Comparison of ENCODE assay signal across 25 cellular contexts in the genomic region with DNA sequence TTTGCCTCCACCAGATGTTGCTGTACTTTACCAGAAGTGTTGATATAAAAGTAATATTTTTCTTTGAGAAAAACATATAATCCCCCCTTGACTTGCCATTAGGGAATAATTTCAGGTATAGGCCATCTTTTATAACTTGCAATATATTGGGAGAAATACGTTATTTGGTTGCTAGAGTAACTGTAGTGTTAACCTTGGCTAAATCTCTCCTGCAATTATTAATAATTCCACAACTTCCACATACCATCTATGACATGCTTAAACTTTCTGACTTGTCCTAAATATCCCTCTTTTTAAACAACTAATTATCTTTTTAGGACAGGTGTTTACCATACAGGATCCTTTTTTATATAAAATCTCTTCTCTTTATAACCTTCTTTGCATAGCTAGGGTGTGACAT.
"Had no signal": no experiment of that assay in that cellular context is flagged by ENCODE, and none has a peak within 500 bp of the region (broad histone marks: within the 10 kb centered on the region; RNA-seq: fewer than 3 reads in every experiment).

No MANE protein-coding gene starts in this region.

- H3K4me3 Mint-ChIP-seq: activated CD4-positive, alpha-beta memory T cell treated with anti-CD3 and anti-CD28 coated beads for 36 hours; activated CD4-positive, alpha-beta T cell treated with anti-CD3 and anti-CD28 coated beads, Interleukin-2, amount 10 ng/mL, durations not matched to agents 7 days and 5 days; activated naive CD8-positive, alpha-beta T cell; activated T-cell treated with anti-CD3 and anti-CD28 coated beads, Interleukin-2, amount 50 U/mL, for 4 hours had no signal

- H3K27ac ChIP-seq: brain microvascular endothelial cell, cardiac muscle cell, SJCRH30, VCaP had no signal

- H3K9me3 ChIP-seq: SJCRH30 had no signal

- H3K36me3 ChIP-seq: brain microvascular endothelial cell, cardiac muscle cell, SJCRH30 had no signal

- ATAC-seq: activated T-cell treated with anti-CD3 and anti-CD28 coated beads, Interleukin-2, amount 50 U/mL, for 4 hours; Right ventricle myocardium inferior had no signal

- H3K27me3 Mint-ChIP-seq: activated CD4-positive, alpha-beta memory T cell treated with anti-CD3 and anti-CD28 coated beads for 36 hours; activated CD4-positive, alpha-beta T cell treated with anti-CD3 and anti-CD28 coated beads, Interleukin-2, amount 10 ng/mL, durations not matched to agents 7 days and 5 days; activated naive CD8-positive, alpha-beta T cell had no signal

- H3K4me2 ChIP-seq: SK-N-SH had no signal

- H3K9me2 ChIP-seq: SK-N-SH had no signal

- DNase-seq: activated CD4-positive, alpha-beta memory T cell treated with anti-CD3 and anti-CD28 coated beads for 36 hours; activated CD4-positive, alpha-beta T cell treated with anti-CD3 and anti-CD28 coated beads, Interleukin-2, amount 10 ng/mL, durations not matched to agents 7 days and 5 days; activated CD4-positive, CD25-positive, alpha-beta regulatory T cell; activated CD8-positive, alpha-beta memory T cell treated with anti-CD3 and anti-CD28 coated beads for 24 hours; activated effector memory CD4-positive, alpha-beta T cell treated with anti-CD3 and anti-CD28 coated beads, Interleukin-2, amount 50 U/mL, for 16 hours; activated naive CD4-positive, alpha-beta T cell treated with Interleukin-2 at 50 U/mL for 16 hours; activated T-cell treated with anti-CD3 and anti-CD28 coated beads, Interleukin-2, amount 50 U/mL, for 4 hours; amygdala; brain microvascular endothelial cell; Karpas-422; NCI-H1092; NCI-H1417; NCI-H1930; NCI-H2107; NCI-H2171 treated with DMSO at 0.1 percent for 48 hours; NCI-H345; NCI-H510A; NCI-H526 treated with DMSO at 0.1 percent for 48 hours; SK-N-SH; T-helper 1 cell had no signal

- H3K9ac ChIP-seq: SK-N-SH had no signal

- H3K4me1 Mint-ChIP-seq: activated CD4-positive, alpha-beta T cell treated with anti-CD3 and anti-CD28 coated beads, Interleukin-2, amount 10 ng/mL, durations not matched to agents 7 days and 5 days had no signal

- H3K4me3 ChIP-seq: cardiac muscle cell, SJCRH30 had no signal

- H3K27ac Mint-ChIP-seq: activated CD4-positive, alpha-beta memory T cell treated with anti-CD3 and anti-CD28 coated beads for 36 hours; activated CD4-positive, alpha-beta T cell treated with anti-CD3 and anti-CD28 coated beads, Interleukin-2, amount 10 ng/mL, durations not matched to agents 7 days and 5 days; activated naive CD8-positive, alpha-beta T cell had no signal

- H3K27me3 ChIP-seq: brain microvascular endothelial cell, cardiac muscle cell, SJCRH30 had no signal

- H3K36me3 Mint-ChIP-seq: activated CD4-positive, alpha-beta memory T cell treated with anti-CD3 and anti-CD28 coated beads for 36 hours; activated naive CD8-positive, alpha-beta T cell had no signal

- H3K4me1 ChIP-seq: SJCRH30 had no signal
